Comparison of ENCODE assay signal across 18 cellular contexts in the genomic region with DNA sequence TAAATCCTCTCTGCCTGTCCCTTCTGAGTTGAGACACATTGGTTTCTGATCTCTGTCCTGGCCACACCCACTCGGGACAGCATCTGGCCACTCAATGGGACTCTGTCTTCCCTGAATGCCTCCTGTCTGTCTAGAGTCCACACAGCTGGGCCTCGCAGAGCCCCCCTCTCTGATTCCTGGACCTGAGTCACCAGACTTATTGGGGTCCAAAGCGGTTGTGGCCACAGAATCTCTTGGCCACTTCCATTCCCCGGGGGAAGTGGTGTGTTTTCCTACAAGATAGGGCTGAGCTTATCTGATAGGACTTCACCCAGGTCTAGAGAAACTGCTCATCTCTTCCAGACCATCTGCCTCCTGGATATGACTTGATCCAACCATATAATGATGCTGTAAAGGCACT. TPM values are rescaled to one million over a fixed set of nuclear protein-coding genes. Genes with fewer than 3 reads are reported as not detected.
DNase-seq lines count a peak whose midpoint lies in the region; ATAC-seq and TF ChIP-seq lines count a peak whose summit lies in the region.
"Had no signal": no experiment of that assay in that cellular context is flagged by ENCODE, and none has a peak within 500 bp of the region (broad histone marks: within the 10 kb centered on the region; RNA-seq: fewer than 3 reads in every experiment).

No MANE protein-coding gene starts in this region.

- TF ChIP-seq EP300 in SK-N-SH (IDR thresholded peaks at IDR 0.05; ENCODE audit: borderline replicate concordance in 1 of 2, low read depth in 1 of 2, low read length in 1 of 2), result peak in 1 of 2 experiments; percentile 63; a peak in 1 of 4 replicates

- peaks cover 10% of the 10 kb centered on the region for H3K27me3 Mint-ChIP-seq in activated T-helper 17 cell treated with anti-CD3 and anti-CD28 coated beads, Interleukin-2, amount 50 U/mL, for 72 hours

- no peak for ATAC-seq in activated T-helper 17 cell treated with anti-CD3 and anti-CD28 coated beads, Interleukin-2, amount 50 U/mL, for 72 hours (replicated peaks)
- no peak for ATAC-seq in HG03039 (IDR thresholded peaks at IDR 0.05; ENCODE audit: unreplicated experiment)

- H3K4me1 ChIP-seq in SK-N-SH (ENCODE audit: control insufficient read depth in 1 of 2, insufficient read depth in 2 of 2, low read depth in 1 of 2, low read length in 1 of 2), result peaks cover 0 to 6% of the 10 kb centered on the region in 2 experiments; a peak in 1 of 4 replicates
- H3K4me1 ChIP-seq: Peyer's patch had no signal

- whole genome bisulfite sequencing in SK-N-SH (ENCODE audit: low lambda C conversion rate), result 18% methylated on average over 4 of the region's 4 CpGs

- no peaks in the 10 kb centered on the region for H3K9me2 ChIP-seq in SK-N-SH

- DNase-seq in SK-N-SH (peak; percentile 54), inferior parietal cortex (ENCODE audit: extremely low spot score) (peak; percentile 13), GM19238 (ENCODE audit: insufficient read length, low spot score) (no peak), middle frontal gyrus (ENCODE audit: extremely low spot score, low spot score) (no peak)
- DNase-seq: ACHN, AML-193, Caco-2, DMS153, EL, NCI-H1048, NCI-H524, Peyer's patch, SHP77 treated with DMSO at 0.1 percent for 48 hours had no signal

- no peaks in the 10 kb centered on the region for H4K20me1 ChIP-seq in SK-N-SH (ENCODE audit: insufficient read depth)

- H3K9me3 ChIP-seq in SK-N-SH, result no peaks in the 10 kb centered on the region
- H3K9me3 ChIP-seq: Caco-2, Peyer's patch had no signal

- H3K27ac ChIP-seq in SK-N-SH (ENCODE audit: low read depth in 2 of 2, low read length in 1 of 2) (no peak overlapping the region), temporal lobe (ENCODE audit: low read depth, low read length) (peak overlapping the region; percentile 81)
- H3K27ac ChIP-seq: Peyer's patch had no signal

- no peaks in the 10 kb centered on the region for H3K79me2 ChIP-seq in SK-N-SH (ENCODE audit: insufficient read depth)

- H3K9me3 Mint-ChIP-seq in activated T-helper 17 cell treated with anti-CD3 and anti-CD28 coated beads, Interleukin-2, amount 50 U/mL, for 72 hours, result no peaks in the 10 kb centered on the region

- H2AFZ ChIP-seq in SK-N-SH (ENCODE audit: low read depth), result no peak overlapping the region

- no peaks in the 10 kb centered on the region for H3K36me3 Mint-ChIP-seq in activated T-helper 17 cell treated with anti-CD3 and anti-CD28 coated beads, Interleukin-2, amount 50 U/mL, for 72 hours (ENCODE audit: low read depth)

- H3K36me3 ChIP-seq in SK-N-SH (replicated peaks in 1 of 2; ENCODE audit: control insufficient read depth in 1 of 2, insufficient read depth in 2 of 2, low read length in 1 of 2), result no peaks in the 10 kb centered on the region
- H3K36me3 ChIP-seq: Peyer's patch had no signal

- no peak overlapping the region for H3K9ac ChIP-seq in SK-N-SH

- no peak overlapping the region for H3K4me2 ChIP-seq in SK-N-SH

- peak overlapping the region; percentile 12 for H3K27ac Mint-ChIP-seq in activated T-helper 17 cell treated with anti-CD3 and anti-CD28 coated beads, Interleukin-2, amount 50 U/mL, for 72 hours

- no peak overlapping the region for H3K4me3 Mint-ChIP-seq in activated T-helper 17 cell treated with anti-CD3 and anti-CD28 coated beads, Interleukin-2, amount 50 U/mL, for 72 hours

- no peak for TF ChIP-seq RAD21 in SK-N-SH (IDR thresholded peaks at IDR 0.05; ENCODE audit: low read length)

- no peaks in the 10 kb centered on the region for H3K4me1 Mint-ChIP-seq in activated T-helper 17 cell treated with anti-CD3 and anti-CD28 coated beads, Interleukin-2, amount 50 U/mL, for 72 hours

- peaks cover 13% of the 10 kb centered on the region; the same call in 1 of the 2 replicates for H3K27me3 ChIP-seq in SK-N-SH (ENCODE audit: insufficient read depth)
- H3K27me3 ChIP-seq: Peyer's patch had no signal

- no peaks in the 10 kb centered on the region for H3F3A ChIP-seq in SK-N-SH (replicated peaks; ENCODE audit: insufficient read depth)

- CTCF ChIA-PET in SK-N-SH (lab: Yijun Ruan, JAX), result interaction anchor here (1.5 kb wide), 1 partner anchor 16 kb away, joined by 3 read pairs; no protein-coding TSS in a partner anchor

- POLR2A ChIA-PET in SK-N-SH (lab: Yijun Ruan, JAX), result no interaction called here

- no peak for TF ChIP-seq CTCF in SK-N-SH (IDR thresholded peaks at IDR 0.05)

- H3K4me3 ChIP-seq in SK-N-SH (ENCODE audit: low read depth in 2 of 2, low read length in 1 of 2), result no peak overlapping the region
- H3K4me3 ChIP-seq: Peyer's patch had no signal

TF ChIP-seq in SK-N-SH, 30 proteins besides CTCF, POLR2A, EP300 and RAD21 (continues in another document):
- TF ChIP-seq, protein P1, sequence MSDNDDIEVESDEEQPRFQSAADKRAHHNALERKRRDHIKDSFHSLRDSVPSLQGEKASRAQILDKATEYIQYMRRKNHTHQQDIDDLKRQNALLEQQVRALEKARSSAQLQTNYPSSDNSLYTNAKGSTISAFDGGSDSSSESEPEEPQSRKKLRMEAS (IDR thresholded peaks at IDR 0.05; ENCODE audit: low read depth), result no peak
- TF ChIP-seq POLR2AphosphoS5 (IDR thresholded peaks at IDR 0.05; ENCODE audit: low read depth, low read length), result no peak
- peak; percentile 36; the same call in 1 of the 2 replicates for TF ChIP-seq RCOR1 (IDR thresholded peaks at IDR 0.05; ENCODE audit: low read length)
- no peak for TF ChIP-seq YY1 (IDR thresholded peaks at IDR 0.05; ENCODE audit: low read depth)
- TF ChIP-seq, protein P2, sequence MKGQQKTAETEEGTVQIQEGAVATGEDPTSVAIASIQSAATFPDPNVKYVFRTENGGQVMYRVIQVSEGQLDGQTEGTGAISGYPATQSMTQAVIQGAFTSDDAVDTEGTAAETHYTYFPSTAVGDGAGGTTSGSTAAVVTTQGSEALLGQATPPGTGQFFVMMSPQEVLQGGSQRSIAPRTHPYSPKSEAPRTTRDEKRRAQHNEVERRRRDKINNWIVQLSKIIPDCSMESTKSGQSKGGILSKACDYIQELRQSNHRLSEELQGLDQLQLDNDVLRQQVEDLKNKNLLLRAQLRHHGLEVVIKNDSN (IDR thresholded peaks at IDR 0.05; ENCODE audit: borderline replicate concordance, low read depth), result no peak
- TF ChIP-seq GATA2 (CRISPR knock-in tag; IDR thresholded peaks at IDR 0.05), result peak; percentile 69
- TF ChIP-seq, protein P3, sequence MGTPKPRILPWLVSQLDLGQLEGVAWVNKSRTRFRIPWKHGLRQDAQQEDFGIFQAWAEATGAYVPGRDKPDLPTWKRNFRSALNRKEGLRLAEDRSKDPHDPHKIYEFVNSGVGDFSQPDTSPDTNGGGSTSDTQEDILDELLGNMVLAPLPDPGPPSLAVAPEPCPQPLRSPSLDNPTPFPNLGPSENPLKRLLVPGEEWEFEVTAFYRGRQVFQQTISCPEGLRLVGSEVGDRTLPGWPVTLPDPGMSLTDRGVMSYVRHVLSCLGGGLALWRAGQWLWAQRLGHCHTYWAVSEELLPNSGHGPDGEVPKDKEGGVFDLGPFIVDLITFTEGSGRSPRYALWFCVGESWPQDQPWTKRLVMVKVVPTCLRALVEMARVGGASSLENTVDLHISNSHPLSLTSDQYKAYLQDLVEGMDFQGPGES (IDR thresholded peaks at IDR 0.05; ENCODE audit: low read depth, low read length), result no peak
- TF ChIP-seq, protein P4, sequence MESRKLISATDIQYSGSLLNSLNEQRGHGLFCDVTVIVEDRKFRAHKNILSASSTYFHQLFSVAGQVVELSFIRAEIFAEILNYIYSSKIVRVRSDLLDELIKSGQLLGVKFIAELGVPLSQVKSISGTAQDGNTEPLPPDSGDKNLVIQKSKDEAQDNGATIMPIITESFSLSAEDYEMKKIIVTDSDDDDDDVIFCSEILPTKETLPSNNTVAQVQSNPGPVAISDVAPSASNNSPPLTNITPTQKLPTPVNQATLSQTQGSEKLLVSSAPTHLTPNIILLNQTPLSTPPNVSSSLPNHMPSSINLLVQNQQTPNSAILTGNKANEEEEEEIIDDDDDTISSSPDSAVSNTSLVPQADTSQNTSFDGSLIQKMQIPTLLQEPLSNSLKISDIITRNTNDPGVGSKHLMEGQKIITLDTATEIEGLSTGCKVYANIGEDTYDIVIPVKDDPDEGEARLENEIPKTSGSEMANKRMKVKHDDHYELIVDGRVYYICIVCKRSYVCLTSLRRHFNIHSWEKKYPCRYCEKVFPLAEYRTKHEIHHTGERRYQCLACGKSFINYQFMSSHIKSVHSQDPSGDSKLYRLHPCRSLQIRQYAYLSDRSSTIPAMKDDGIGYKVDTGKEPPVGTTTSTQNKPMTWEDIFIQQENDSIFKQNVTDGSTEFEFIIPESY (IDR thresholded peaks at IDR 0.05; ENCODE audit: borderline replicate concordance, low read depth), result no peak
- peak; percentile 20; the same call in 1 of the 2 replicates for TF ChIP-seq NFIC (IDR thresholded peaks at IDR 0.05; ENCODE audit: borderline replicate concordance)
- TF ChIP-seq, protein P5, sequence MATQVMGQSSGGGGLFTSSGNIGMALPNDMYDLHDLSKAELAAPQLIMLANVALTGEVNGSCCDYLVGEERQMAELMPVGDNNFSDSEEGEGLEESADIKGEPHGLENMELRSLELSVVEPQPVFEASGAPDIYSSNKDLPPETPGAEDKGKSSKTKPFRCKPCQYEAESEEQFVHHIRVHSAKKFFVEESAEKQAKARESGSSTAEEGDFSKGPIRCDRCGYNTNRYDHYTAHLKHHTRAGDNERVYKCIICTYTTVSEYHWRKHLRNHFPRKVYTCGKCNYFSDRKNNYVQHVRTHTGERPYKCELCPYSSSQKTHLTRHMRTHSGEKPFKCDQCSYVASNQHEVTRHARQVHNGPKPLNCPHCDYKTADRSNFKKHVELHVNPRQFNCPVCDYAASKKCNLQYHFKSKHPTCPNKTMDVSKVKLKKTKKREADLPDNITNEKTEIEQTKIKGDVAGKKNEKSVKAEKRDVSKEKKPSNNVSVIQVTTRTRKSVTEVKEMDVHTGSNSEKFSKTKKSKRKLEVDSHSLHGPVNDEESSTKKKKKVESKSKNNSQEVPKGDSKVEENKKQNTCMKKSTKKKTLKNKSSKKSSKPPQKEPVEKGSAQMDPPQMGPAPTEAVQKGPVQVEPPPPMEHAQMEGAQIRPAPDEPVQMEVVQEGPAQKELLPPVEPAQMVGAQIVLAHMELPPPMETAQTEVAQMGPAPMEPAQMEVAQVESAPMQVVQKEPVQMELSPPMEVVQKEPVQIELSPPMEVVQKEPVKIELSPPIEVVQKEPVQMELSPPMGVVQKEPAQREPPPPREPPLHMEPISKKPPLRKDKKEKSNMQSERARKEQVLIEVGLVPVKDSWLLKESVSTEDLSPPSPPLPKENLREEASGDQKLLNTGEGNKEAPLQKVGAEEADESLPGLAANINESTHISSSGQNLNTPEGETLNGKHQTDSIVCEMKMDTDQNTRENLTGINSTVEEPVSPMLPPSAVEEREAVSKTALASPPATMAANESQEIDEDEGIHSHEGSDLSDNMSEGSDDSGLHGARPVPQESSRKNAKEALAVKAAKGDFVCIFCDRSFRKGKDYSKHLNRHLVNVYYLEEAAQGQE (IDR thresholded peaks at IDR 0.05; ENCODE audit: low read depth, low read length), result no peak
- TF ChIP-seq MXI1 (IDR thresholded peaks at IDR 0.05; ENCODE audit: low read depth, low read length), result no peak; the same call in 1 of the 2 replicates

RNA-seq across cellular contexts. Expression of a gene that starts 57.4 kb away (rescaled TPM):
- polyA plus RNA-seq in SK-N-SH (2012; rRNA removed), result 0.43 and 0.70 TPM in 2 replicates
- 0.21 and 0.33 TPM in 2 replicates for polyA plus RNA-seq in SK-N-SH (2012; cell fraction: cytosol; rRNA removed)
- polyA plus RNA-seq in SK-N-SH (2012; cell fraction: nucleus; rRNA removed), result 0.74 and 0.83 TPM in 2 replicates
- total RNA-seq in activated T-helper 17 cell treated with anti-CD3 and anti-CD28 coated beads, Interleukin-2, amount 50 U/mL, for 72 hours, result not detected
- total RNA-seq in temporal lobe, result 6.4 TPM
- total RNA-seq: H4, MCF 10A had no signal

Comparison
In these comparisons a context has a peak if more than half of its experiments do, and no peak if none do; other contexts are left out.
1. DNase-seq: peak in SK-N-SH (single experiment) and inferior parietal cortex (single experiment); none in GM19238 (single experiment) and middle frontal gyrus (single experiment).